ENCODE assay signal across 6 cellular contexts in the genomic region with DNA sequence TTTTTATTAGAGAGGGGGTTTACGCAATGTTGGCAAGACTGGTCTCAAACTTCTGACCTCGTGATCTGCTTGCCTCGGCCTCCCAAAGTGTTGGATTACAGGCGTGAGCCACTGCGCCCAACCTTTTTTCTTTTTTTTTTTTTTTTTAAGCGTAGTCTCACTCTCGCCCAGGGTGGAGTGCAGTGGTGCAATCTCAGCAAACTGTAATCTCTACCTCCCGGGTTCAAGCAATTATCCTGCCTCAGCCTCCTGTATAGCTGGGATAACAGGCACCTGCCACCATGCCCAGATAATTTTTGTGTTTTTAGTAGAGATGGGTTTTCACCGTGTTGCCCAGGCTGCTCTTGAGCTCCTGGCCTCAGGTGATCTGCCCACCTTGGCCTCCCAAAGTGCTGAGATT.
"Had no signal": no experiment of that assay in that cellular context is flagged by ENCODE, and none has a peak within 500 bp of the region (broad histone marks: within the 10 kb centered on the region; RNA-seq: fewer than 3 reads in every experiment).

No MANE protein-coding gene starts in this region.

- H3K27ac Mint-ChIP-seq: IgD-negative memory B cell had no signal

- H3K36me3 ChIP-seq: HAP-1 had no signal

- H3K4me1 ChIP-seq: HAP-1 had no signal

- DNase-seq: GOT3, H7, KG1 had no signal

- H3K9me3 ChIP-seq: HAP-1 had no signal

- H3K4me3 ChIP-seq: HAP-1 had no signal

- H3K27me3 Mint-ChIP-seq: IgD-negative memory B cell had no signal

- H3K4me3 Mint-ChIP-seq: IgD-negative memory B cell had no signal

- H3K36me3 Mint-ChIP-seq: IgD-negative memory B cell had no signal

- ATAC-seq: HCT116 had no signal
